ENCODE assay signal across 13 cellular contexts in the genomic region with DNA sequence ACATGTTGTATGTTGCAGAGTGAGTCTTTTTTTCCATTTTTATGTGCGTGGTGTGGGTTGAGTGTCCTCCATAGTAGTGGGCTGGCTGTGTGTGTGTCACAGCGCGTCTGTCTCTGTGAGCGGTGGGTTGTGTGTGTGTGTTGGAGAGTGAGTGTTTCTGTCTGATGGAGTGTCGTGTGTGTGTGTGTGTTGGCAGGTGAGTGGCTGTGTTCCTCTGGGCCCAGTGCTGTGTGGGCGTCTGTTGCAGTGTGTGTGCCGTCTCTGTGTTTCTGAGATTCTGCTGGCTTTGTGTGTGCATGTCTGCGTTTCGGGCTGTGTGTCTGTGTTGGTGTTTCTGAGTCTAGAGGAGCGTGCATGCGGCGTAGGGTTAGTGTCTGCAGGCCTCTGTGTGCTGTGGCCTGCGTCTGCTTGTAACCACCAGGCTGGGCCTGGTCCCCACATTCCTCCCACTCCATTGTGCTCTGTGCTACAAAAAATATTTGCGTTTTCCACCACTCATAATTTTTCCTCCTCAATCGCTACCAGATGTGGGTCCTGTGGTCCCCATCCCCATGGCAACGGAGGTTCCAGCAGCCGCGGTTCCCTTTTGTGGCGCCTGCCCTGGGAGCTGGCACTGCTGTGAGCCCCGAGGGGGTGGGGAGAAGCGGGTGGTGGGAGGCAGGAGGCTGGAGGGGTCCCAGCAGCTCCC. TPM values are rescaled to one million over a fixed set of nuclear protein-coding genes. Genes with fewer than 3 reads are reported as not detected.
DNase-seq lines count a peak whose midpoint lies in the region; ATAC-seq, FAIRE-seq and TF ChIP-seq lines count a peak whose summit lies in the region.
"Had no signal": no experiment of that assay in that cellular context is flagged by ENCODE, and none has a peak within 500 bp of the region (broad histone marks: within the 10 kb centered on the region; RNA-seq: fewer than 3 reads in every experiment).

No MANE protein-coding gene starts in this region.

- intact Hi-C loops in left colon (cut with DNase I, micrococcal nuclease) = loop anchor here in 1 of 2 donors (10.0 kb wide), 1 partner anchor 72 kb away; a partner anchor contains a TSS

- no peaks in the 10 kb centered on the region for H3K9me3 Mint-ChIP-seq in WTC11
- H3K9me3 Mint-ChIP-seq: endodermal cell, neural crest cell had no signal

- peaks cover 2% of the 10 kb centered on the region; the same call in 1 of the 2 replicates for H3K27me3 Mint-ChIP-seq in WTC11 (ENCODE audit: low read depth)

- H3K4me3 Mint-ChIP-seq in WTC11 = no peak overlapping the region
- H3K4me3 Mint-ChIP-seq: endodermal cell, neural crest cell had no signal

- H3K9me3 ChIP-seq in neuron (ENCODE audit: low read length) = no peaks in the 10 kb centered on the region
- H3K9me3 ChIP-seq: testis had no signal

- DNase-seq in BJ (ENCODE audit: low read depth) (peak; percentile 84), HTR-8/SVneo (ENCODE audit: insufficient read length, low spot score) (no peak), bronchial epithelial cell (ENCODE audit: low read depth) (no peak), WTC11 (ENCODE audit: low spot score) (no peak), left colon (no peak), SHP77 (lab: John Stamatoyannopoulos, UW) (no peak)
- no peak for DNase-seq in stimulated activated CD4-positive, alpha-beta T cell treated with anti-CD3 and anti-CD28 coated beads, Interleukin-12 subunit alpha, Interleukin-12 subunit beta, amount 100 ng/mL, for 4 hours
- DNase-seq: activated gamma-delta T cell treated with Interleukin-2 at 50 U/mL for 16 hours, endodermal cell, H7, testis had no signal

- TF ChIP-seq CTCF in BJ (IDR thresholded peaks at IDR 0.05; ENCODE audit: insufficient read depth, low read depth, low read length) (no peak), bronchial epithelial cell (IDR thresholded peaks at IDR 0.05; ENCODE audit: insufficient read depth, low read length, severe bottlenecking) (no peak), WTC11 (IDR thresholded peaks at IDR 0.05) (no peak)

- H3K4me1 ChIP-seq in neuron (ENCODE audit: insufficient read depth, low read length) = peaks cover 15% of the 10 kb centered on the region

- H3K27me3 ChIP-seq in BJ (ENCODE audit: control insufficient read depth, insufficient read depth, low read length) (no peaks in the 10 kb centered on the region), bronchial epithelial cell (ENCODE audit: control insufficient read depth, insufficient read depth, low read length) (no peaks in the 10 kb centered on the region), neuron (ENCODE audit: insufficient read depth, low read length) (no peaks in the 10 kb centered on the region)
- H3K27me3 ChIP-seq: testis had no signal

- H3K4me3 ChIP-seq in BJ (ENCODE audit: low read depth, low read length) (no peak overlapping the region), bronchial epithelial cell (ENCODE audit: low read depth, low read length) (no peak overlapping the region), neuron (ENCODE audit: low read length) (no peak overlapping the region)
- H3K4me3 ChIP-seq: testis had no signal

- H3K4me1 Mint-ChIP-seq in WTC11 = peaks cover 8% of the 10 kb centered on the region

- CTCF ChIA-PET in BJ (lab: Yijun Ruan, JAX) (interaction anchor here (1.3 to 1.9 kb wide), 5 partner anchors 12 to 142 kb away, joined by 3 to 9 read pairs (median 5); no protein-coding TSS in a partner anchor), WTC11 (lab: Charles Lee) (interaction anchor here (1.9 kb wide), 1 partner anchor 34 kb away, joined by 9 read pairs; no protein-coding TSS in a partner anchor)

- H2AFZ ChIP-seq in neuron (ENCODE audit: low read depth, low read length) = peak overlapping the region; percentile 4

- no peak overlapping the region for H3K27ac Mint-ChIP-seq in WTC11
- H3K27ac Mint-ChIP-seq: endodermal cell had no signal

- H3K36me3 Mint-ChIP-seq in WTC11 = peaks cover 5% of the 10 kb centered on the region

- H3K36me3 ChIP-seq in BJ (ENCODE audit: control insufficient read depth, insufficient read depth, low read length) (peaks cover 12% of the 10 kb centered on the region), bronchial epithelial cell (ENCODE audit: control insufficient read depth, insufficient read depth, low read length) (no peaks in the 10 kb centered on the region), neuron (ENCODE audit: insufficient read depth, low read length) (peaks cover 19% of the 10 kb centered on the region)

- ATAC-seq in WTC11 (no peak), left colon (no peak)

- POLR2A ChIA-PET in BJ (lab: Charles Lee) = no interaction called here
- POLR2A ChIA-PET in WTC11 (lab: Charles Lee) = no interaction called here

- FAIRE-seq in HTR-8/SVneo (lab: Jason Lieb, UNC) (peak; percentile 48), bronchial epithelial cell (lab: Jason Lieb, UNC) (peak; percentile 81)

TF ChIP-seq in WTC11, 78 proteins besides CTCF, POLR2A, EP300 and RAD21:
- TF ChIP-seq TEAD1 (CRISPR knock-in tag; IDR thresholded peaks at IDR 0.05) = no peak
- TF ChIP-seq, protein P1, sequence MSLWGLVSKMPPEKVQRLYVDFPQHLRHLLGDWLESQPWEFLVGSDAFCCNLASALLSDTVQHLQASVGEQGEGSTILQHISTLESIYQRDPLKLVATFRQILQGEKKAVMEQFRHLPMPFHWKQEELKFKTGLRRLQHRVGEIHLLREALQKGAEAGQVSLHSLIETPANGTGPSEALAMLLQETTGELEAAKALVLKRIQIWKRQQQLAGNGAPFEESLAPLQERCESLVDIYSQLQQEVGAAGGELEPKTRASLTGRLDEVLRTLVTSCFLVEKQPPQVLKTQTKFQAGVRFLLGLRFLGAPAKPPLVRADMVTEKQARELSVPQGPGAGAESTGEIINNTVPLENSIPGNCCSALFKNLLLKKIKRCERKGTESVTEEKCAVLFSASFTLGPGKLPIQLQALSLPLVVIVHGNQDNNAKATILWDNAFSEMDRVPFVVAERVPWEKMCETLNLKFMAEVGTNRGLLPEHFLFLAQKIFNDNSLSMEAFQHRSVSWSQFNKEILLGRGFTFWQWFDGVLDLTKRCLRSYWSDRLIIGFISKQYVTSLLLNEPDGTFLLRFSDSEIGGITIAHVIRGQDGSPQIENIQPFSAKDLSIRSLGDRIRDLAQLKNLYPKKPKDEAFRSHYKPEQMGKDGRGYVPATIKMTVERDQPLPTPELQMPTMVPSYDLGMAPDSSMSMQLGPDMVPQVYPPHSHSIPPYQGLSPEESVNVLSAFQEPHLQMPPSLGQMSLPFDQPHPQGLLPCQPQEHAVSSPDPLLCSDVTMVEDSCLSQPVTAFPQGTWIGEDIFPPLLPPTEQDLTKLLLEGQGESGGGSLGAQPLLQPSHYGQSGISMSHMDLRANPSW (CRISPR knock-in tag; conservative IDR thresholded peaks at IDR 0.05; ENCODE audit: low read depth) = no peak
- TF ChIP-seq ETV6 (CRISPR knock-in tag; IDR thresholded peaks at IDR 0.05) = no peak
- no peak for TF ChIP-seq JUN (CRISPR knock-in tag; IDR thresholded peaks at IDR 0.05)
- TF ChIP-seq CBFB (CRISPR knock-in tag; IDR thresholded peaks at IDR 0.05; ENCODE audit: low read depth) = no peak
- no peak for TF ChIP-seq ATF1 (CRISPR knock-in tag; IDR thresholded peaks at IDR 0.05)
- TF ChIP-seq, protein P2, sequence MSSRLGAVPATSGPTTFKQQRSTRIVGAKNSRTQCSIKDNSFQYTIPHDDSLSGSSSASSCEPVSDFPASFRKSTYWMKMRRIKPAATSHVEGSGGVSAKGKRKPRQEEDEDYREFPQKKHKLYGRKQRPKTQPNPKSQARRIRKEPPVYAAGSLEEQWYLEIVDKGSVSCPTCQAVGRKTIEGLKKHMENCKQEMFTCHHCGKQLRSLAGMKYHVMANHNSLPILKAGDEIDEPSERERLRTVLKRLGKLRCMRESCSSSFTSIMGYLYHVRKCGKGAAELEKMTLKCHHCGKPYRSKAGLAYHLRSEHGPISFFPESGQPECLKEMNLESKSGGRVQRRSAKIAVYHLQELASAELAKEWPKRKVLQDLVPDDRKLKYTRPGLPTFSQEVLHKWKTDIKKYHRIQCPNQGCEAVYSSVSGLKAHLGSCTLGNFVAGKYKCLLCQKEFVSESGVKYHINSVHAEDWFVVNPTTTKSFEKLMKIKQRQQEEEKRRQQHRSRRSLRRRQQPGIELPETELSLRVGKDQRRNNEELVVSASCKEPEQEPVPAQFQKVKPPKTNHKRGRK (CRISPR knock-in tag; IDR thresholded peaks at IDR 0.05; ENCODE audit: borderline replicate concordance) = no peak
- TF ChIP-seq, protein P3, sequence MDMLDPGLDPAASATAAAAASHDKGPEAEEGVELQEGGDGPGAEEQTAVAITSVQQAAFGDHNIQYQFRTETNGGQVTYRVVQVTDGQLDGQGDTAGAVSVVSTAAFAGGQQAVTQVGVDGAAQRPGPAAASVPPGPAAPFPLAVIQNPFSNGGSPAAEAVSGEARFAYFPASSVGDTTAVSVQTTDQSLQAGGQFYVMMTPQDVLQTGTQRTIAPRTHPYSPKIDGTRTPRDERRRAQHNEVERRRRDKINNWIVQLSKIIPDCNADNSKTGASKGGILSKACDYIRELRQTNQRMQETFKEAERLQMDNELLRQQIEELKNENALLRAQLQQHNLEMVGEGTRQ (CRISPR knock-in tag; IDR thresholded peaks at IDR 0.05) = no peak
- no peak for TF ChIP-seq ZNF138 (CRISPR knock-in tag; conservative IDR thresholded peaks at IDR 0.05)
- no peak for TF ChIP-seq GABPB1 (CRISPR knock-in tag; IDR thresholded peaks at IDR 0.05)
- TF ChIP-seq SOX15 (CRISPR knock-in tag; IDR thresholded peaks at IDR 0.05) = no peak
- TF ChIP-seq ZNF219 (CRISPR knock-in tag; IDR thresholded peaks at IDR 0.05; ENCODE audit: borderline replicate concordance) = no peak

RNA-seq across cellular contexts. Expression of a gene that starts 15.2 kb away (rescaled TPM):
- polyA plus RNA-seq in BJ (2011; rRNA removed) = 15.3 and 28.8 TPM in 2 replicates
- polyA minus RNA-seq in BJ (2011; rRNA and poly(A)+ RNA removed) = 20.1 and 24.0 TPM in 2 replicates
- total RNA-seq in bronchial epithelial cell = 0.26 and 0.53 TPM in 2 replicates
- 17.4 to 26.3 TPM (median 17.5 TPM) in 3 replicates for total RNA-seq in WTC11 (2021)
- 1 to 10 TPM; 1.8 to 3.2 TPM for total RNA-seq in left colon

RNA-seq across cellular contexts. Expression of a gene that starts 28.5 kb away (rescaled TPM):
- 4.5 and 6.9 TPM in 2 replicates for polyA plus RNA-seq in BJ (2011; rRNA removed)
- polyA minus RNA-seq in BJ (2011; rRNA and poly(A)+ RNA removed) = 3.6 and 4.6 TPM in 2 replicates
- total RNA-seq in bronchial epithelial cell = 7.8 and 15.5 TPM in 2 replicates
- 56.5 to 62.8 TPM (median 61.7 TPM) in 3 replicates for total RNA-seq in WTC11 (2021)
- 1 to 10 TPM; 5.5 to 7.2 TPM for total RNA-seq in left colon
